19 cellular contexts compared by ENCODE assay signal in the genomic region with DNA sequence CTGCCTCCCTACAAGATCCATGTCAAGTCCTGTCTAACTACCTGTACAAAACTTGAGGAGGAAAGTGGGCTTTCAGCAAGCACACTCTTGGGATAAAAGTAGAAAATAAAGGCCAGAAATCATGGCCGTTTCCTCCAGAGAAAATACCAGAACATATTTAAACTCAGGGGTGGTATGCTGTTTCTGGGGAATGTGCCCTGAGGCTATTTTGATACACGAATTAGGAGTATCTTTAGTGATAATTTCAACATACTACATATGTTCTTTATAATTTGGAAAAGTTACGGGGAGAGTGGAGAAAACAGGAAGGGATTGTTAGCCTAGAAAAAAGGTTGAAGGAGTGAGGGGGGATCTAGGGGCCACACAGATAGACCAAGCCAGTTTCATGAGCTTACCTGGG.
"Had no signal": no experiment of that assay in that cellular context is flagged by ENCODE, and none has a peak within 500 bp of the region (broad histone marks: within the 10 kb centered on the region; RNA-seq: fewer than 3 reads in every experiment).

No MANE protein-coding gene starts in this region.

- H3K36me3 ChIP-seq: heart left ventricle, neutrophil, sigmoid colon, transverse colon had no signal

- H3K27me3 ChIP-seq: heart left ventricle, neutrophil, sigmoid colon, testis, transverse colon had no signal

- ATAC-seq: heart left ventricle; naive thymus-derived CD4-positive, alpha-beta T cell; stimulated activated naive B cell treated with anti-CD40 and anti-IgM and Interleukin-4, amounts not matched to agents 10 μg/mL and 1 μg/mL and 100 μg/mL, for 72 hours; stimulated activated naive CD8-positive, alpha-beta T cell treated with anti-CD3 and anti-CD28 coated beads, Interleukin-15, amount 100 ng/mL, for 72 hours had no signal

- H3K36me3 Mint-ChIP-seq: naive thymus-derived CD4-positive, alpha-beta T cell; stimulated activated naive B cell treated with anti-CD40 and anti-IgM and Interleukin-4, amounts not matched to agents 10 μg/mL and 1 μg/mL and 100 μg/mL, for 72 hours had no signal

- H3K4me3 ChIP-seq: coronary artery, heart left ventricle, sigmoid colon, skin epidermis, testis, transverse colon had no signal

- H3K27me3 Mint-ChIP-seq: stimulated activated naive B cell treated with anti-CD40 and anti-IgM and Interleukin-4, amounts not matched to agents 10 μg/mL and 1 μg/mL and 100 μg/mL, for 72 hours; stimulated activated naive CD8-positive, alpha-beta T cell treated with anti-CD3 and anti-CD28 coated beads, Interleukin-15, amount 100 ng/mL, for 72 hours had no signal

- H3K27ac Mint-ChIP-seq: endodermal cell; naive thymus-derived CD4-positive, alpha-beta T cell; nephron progenitor cell; stimulated activated naive B cell treated with anti-CD40 and anti-IgM and Interleukin-4, amounts not matched to agents 10 μg/mL and 1 μg/mL and 100 μg/mL, for 72 hours had no signal

- DNase-seq: effector CD4-positive, alpha-beta T cell; endodermal cell; erythroblast; heart left ventricle; hippocampal formation; kidney glomerular epithelial cell; naive thymus-derived CD4-positive, alpha-beta T cell; nephron progenitor cell; posterior cingulate gyrus; sigmoid colon; stimulated activated CD4-positive, alpha-beta T cell treated with anti-CD3 and anti-CD28 coated beads, Interleukin-2, amount 100 ng/mL, for 24 hours; stimulated activated CD4-positive, alpha-beta T cell treated with anti-CD3 and anti-CD28 coated beads, Interleukin-4, amount 100 ng/mL, for 4 hours; stimulated activated naive B cell treated with anti-CD40 and anti-IgM and Interleukin-4, amounts not matched to agents 10 μg/mL and 1 μg/mL and 100 μg/mL, for 72 hours; stimulated activated naive CD8-positive, alpha-beta T cell treated with anti-CD3 and anti-CD28 coated beads, Interleukin-15, amount 100 ng/mL, for 72 hours; testis; transverse colon had no signal

- H3K9me3 Mint-ChIP-seq: naive thymus-derived CD4-positive, alpha-beta T cell; stimulated activated naive CD8-positive, alpha-beta T cell treated with anti-CD3 and anti-CD28 coated beads, Interleukin-15, amount 100 ng/mL, for 72 hours had no signal

- H3K4me3 Mint-ChIP-seq: endodermal cell; naive thymus-derived CD4-positive, alpha-beta T cell; nephron progenitor cell; stimulated activated naive B cell treated with anti-CD40 and anti-IgM and Interleukin-4, amounts not matched to agents 10 μg/mL and 1 μg/mL and 100 μg/mL, for 72 hours; stimulated activated naive CD8-positive, alpha-beta T cell treated with anti-CD3 and anti-CD28 coated beads, Interleukin-15, amount 100 ng/mL, for 72 hours had no signal

- H3K9me3 ChIP-seq: heart left ventricle, neutrophil, sigmoid colon, testis, transverse colon had no signal

- H3K27ac ChIP-seq: coronary artery, heart left ventricle, neutrophil, sigmoid colon, skin epidermis, testis, transverse colon had no signal

- H3K4me1 Mint-ChIP-seq: naive thymus-derived CD4-positive, alpha-beta T cell; nephron progenitor cell; stimulated activated naive CD8-positive, alpha-beta T cell treated with anti-CD3 and anti-CD28 coated beads, Interleukin-15, amount 100 ng/mL, for 72 hours had no signal

- H3K4me1 ChIP-seq: heart left ventricle, sigmoid colon, testis, transverse colon had no signal
